ENCODE assay signal across 15 cellular contexts in the genomic region with DNA sequence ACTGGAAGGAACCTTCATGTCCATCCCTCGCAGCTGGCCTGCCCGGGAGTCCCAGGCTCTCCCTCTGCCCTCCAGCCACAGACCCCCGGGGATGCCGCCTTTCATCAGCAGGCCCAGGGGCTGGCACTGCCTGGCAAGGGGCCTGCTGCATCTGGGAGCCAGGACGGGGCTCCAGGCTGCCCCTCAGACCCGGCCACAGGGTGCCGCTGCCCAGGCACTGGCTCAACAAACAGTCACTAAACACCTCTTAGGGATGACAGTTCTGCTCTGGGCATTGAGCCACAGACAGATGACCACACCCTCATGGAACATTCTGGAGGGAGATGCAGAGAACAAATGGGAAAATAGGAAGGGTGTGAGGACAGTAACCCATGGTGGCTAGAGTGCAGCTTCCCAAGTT.
"Had no signal": no experiment of that assay in that cellular context is flagged by ENCODE, and none has a peak within 500 bp of the region (broad histone marks: within the 10 kb centered on the region; RNA-seq: fewer than 3 reads in every experiment).

No MANE protein-coding gene starts in this region.

- H3K9me3 Mint-ChIP-seq: activated naive CD4-positive, alpha-beta T cell treated with anti-CD3 and anti-CD28 coated beads, Interleukin-2, amount 50 U/mL, for 24 hours; activated T-helper 17 cell treated with anti-CD3 and anti-CD28 coated beads, Interleukin-2, amount 50 U/mL, for 72 hours; central memory CD8-positive, alpha-beta T cell had no signal

- DNase-seq: activated CD4-positive, alpha-beta T cell treated with anti-CD3 and anti-CD28 coated beads for 1 hour; activated CD4-positive, alpha-beta T cell treated with anti-CD3 and anti-CD28 coated beads, Interleukin-2, amount 50 U/mL, for 4 hours; amygdala; effector memory CD4-positive, alpha-beta T cell; foreskin melanocyte; mesenchymal stem cell; stimulated activated CD4-positive, alpha-beta T cell treated with anti-CD3 and anti-CD28 coated beads, Interleukin-4, amount 100 ng/mL, for 24 hours; stimulated activated naive CD4-positive, alpha-beta T cell had no signal

- H3K36me3 ChIP-seq: tibial nerve had no signal

- H3K4me3 Mint-ChIP-seq: activated naive CD4-positive, alpha-beta T cell treated with anti-CD3 and anti-CD28 coated beads, Interleukin-2, amount 50 U/mL, for 24 hours; activated T-helper 17 cell treated with anti-CD3 and anti-CD28 coated beads, Interleukin-2, amount 50 U/mL, for 72 hours; brain; central memory CD8-positive, alpha-beta T cell had no signal

- H3K36me3 Mint-ChIP-seq: activated naive CD4-positive, alpha-beta T cell treated with anti-CD3 and anti-CD28 coated beads, Interleukin-2, amount 50 U/mL, for 24 hours; brain had no signal

- H3K27ac Mint-ChIP-seq: activated naive CD4-positive, alpha-beta T cell treated with anti-CD3 and anti-CD28 coated beads, Interleukin-2, amount 50 U/mL, for 24 hours; activated T-helper 17 cell treated with anti-CD3 and anti-CD28 coated beads, Interleukin-2, amount 50 U/mL, for 72 hours; brain had no signal

- H3K4me3 ChIP-seq: tibial nerve had no signal

- H3K4me1 ChIP-seq: tibial nerve had no signal

- H3K27ac ChIP-seq: tibial nerve had no signal

- H3K27me3 Mint-ChIP-seq: activated naive CD4-positive, alpha-beta T cell treated with anti-CD3 and anti-CD28 coated beads, Interleukin-2, amount 50 U/mL, for 24 hours; central memory CD8-positive, alpha-beta T cell had no signal

- H3K27me3 ChIP-seq: tibial nerve had no signal

- ATAC-seq: left colon, SK-N-SH treated with all-trans-retinoic acid at 6 μM for 48 hours had no signal

- H3K4me1 Mint-ChIP-seq: activated naive CD4-positive, alpha-beta T cell treated with anti-CD3 and anti-CD28 coated beads, Interleukin-2, amount 50 U/mL, for 24 hours; activated T-helper 17 cell treated with anti-CD3 and anti-CD28 coated beads, Interleukin-2, amount 50 U/mL, for 72 hours; brain; central memory CD8-positive, alpha-beta T cell had no signal
